ENCODE assay signal across 20 cellular contexts in genomic region chr11:17875908-17876307, GRCh38.
"Had no signal": no experiment of that assay in that cellular context is flagged by ENCODE, and none has a peak within 500 bp of the region (broad histone marks: within the 10 kb centered on the region; RNA-seq: fewer than 3 reads in every experiment).

No MANE protein-coding gene starts in this region.

- H3K36me3 ChIP-seq: SJSA1 had no signal

- H3K9ac ChIP-seq: KMS-11 had no signal

- H3K4me2 ChIP-seq: KMS-11 had no signal

- ATAC-seq: K562 had no signal

- DNase-seq: MM.1S, NCI-H1092 treated with DMSO at 0.1 percent for 48 hours, NCI-H1417, NCI-H1436 treated with DMSO at 0.1 percent for 48 hours, NCI-H1694, NCI-H187 treated with DMSO at 0.1 percent for 48 hours, NCI-H2029 treated with DMSO at 0.1 percent for 48 hours, NCI-H2227 treated with DMSO at 0.1 percent for 48 hours, NCI-H524, NCI-H526 treated with DMSO at 0.1 percent for 48 hours, NCI-H774, Right ventricle myocardium superior, RPMI8226, SIG-M5 had no signal

- H3K4me3 Mint-ChIP-seq: IgD-negative memory B cell had no signal

- H3K27ac Mint-ChIP-seq: IgD-negative memory B cell had no signal

- H3K27me3 Mint-ChIP-seq: IgD-negative memory B cell had no signal

- H3K4me3 ChIP-seq: K562, SJSA1, SK-N-MC had no signal

- H3K9me3 ChIP-seq: SJSA1 had no signal

- H3K27me3 ChIP-seq: SJSA1 had no signal

- H3K27ac ChIP-seq: HL-60, KMS-11, SJSA1, SK-N-MC had no signal

- H3K4me1 ChIP-seq: SJSA1 had no signal

- H3K9me3 Mint-ChIP-seq: IgD-negative memory B cell had no signal
